Comparison of ENCODE assay signal across 19 cellular contexts in genomic region chr2:158213743-158214142, GRCh38.
"Had no signal": no experiment of that assay in that cellular context is flagged by ENCODE, and none has a peak within 500 bp of the region (broad histone marks: within the 10 kb centered on the region; RNA-seq: fewer than 3 reads in every experiment).

No MANE protein-coding gene starts in this region.

- H3K27me3 ChIP-seq: body of pancreas, hepatocyte, transverse colon had no signal

- H3K36me3 ChIP-seq: left ventricle myocardium inferior, transverse colon had no signal

- H3K9me3 ChIP-seq: body of pancreas, left ventricle myocardium inferior, transverse colon had no signal

- H3K27me3 Mint-ChIP-seq: activated B cell treated with CpG ODN at 0.5 μM for 24 hours; activated naive CD8-positive, alpha-beta T cell treated with anti-CD3 and anti-CD28 coated beads for 36 hours; progenitor cell of endocrine pancreas had no signal

- H3K4me1 ChIP-seq: body of pancreas, left ventricle myocardium inferior, transverse colon had no signal

- H3K4me3 Mint-ChIP-seq: activated B cell treated with CpG ODN at 0.5 μM for 24 hours; activated CD8-positive, alpha-beta T cell treated with anti-CD3 and anti-CD28 coated beads for 36 hours; activated naive CD8-positive, alpha-beta T cell treated with anti-CD3 and anti-CD28 coated beads for 36 hours; naive thymus-derived CD8-positive, alpha-beta T cell; T-helper 1 cell treated with Interleukin-12 subunit alpha and Interleukin-12 subunit beta and Interleukin-4 antibody, amounts not matched to agents 30 μg/mL and 1 μg/mL, for 36 hours had no signal

- H3K27ac Mint-ChIP-seq: activated B cell treated with CpG ODN at 0.5 μM for 24 hours; activated CD8-positive, alpha-beta T cell treated with anti-CD3 and anti-CD28 coated beads for 36 hours; activated naive CD8-positive, alpha-beta T cell treated with anti-CD3 and anti-CD28 coated beads for 36 hours; naive thymus-derived CD8-positive, alpha-beta T cell; progenitor cell of endocrine pancreas; T-helper 1 cell treated with Interleukin-12 subunit alpha and Interleukin-12 subunit beta and Interleukin-4 antibody, amounts not matched to agents 30 μg/mL and 1 μg/mL, for 36 hours had no signal

- DNase-seq: activated B cell treated with CpG ODN at 0.5 μM for 24 hours; activated CD4-positive, alpha-beta T cell treated with anti-CD3 and anti-CD28 coated beads for 48 hours; activated CD8-positive, alpha-beta memory T cell treated with anti-CD3 and anti-CD28 coated beads, Interleukin-2, amount 50 U/mL, for 4 hours; activated CD8-positive, alpha-beta T cell treated with anti-CD3 and anti-CD28 coated beads for 36 hours; activated gamma-delta T cell; activated naive CD8-positive, alpha-beta T cell treated with anti-CD3 and anti-CD28 coated beads for 36 hours; activated T-cell treated with anti-CD3 and anti-CD28 coated beads, Interleukin-2, amount 50 U/mL, for 48 hours; amygdala; caudate nucleus; left ventricle myocardium inferior; naive thymus-derived CD8-positive, alpha-beta T cell; occipital lobe; right cardiac atrium; stimulated activated naive CD8-positive, alpha-beta T cell treated with anti-CD3 and anti-CD28 coated beads, Interleukin-15, Interleukin-2, amounts not matched to agents 100 U/mL and 50 U/mL, for 24 hours; transverse colon had no signal

- H3K27ac ChIP-seq: body of pancreas, hepatocyte, left ventricle myocardium inferior, transverse colon had no signal

- H3K4me3 ChIP-seq: body of pancreas, hepatocyte, left ventricle myocardium inferior, transverse colon had no signal

- H3K36me3 Mint-ChIP-seq: activated naive CD8-positive, alpha-beta T cell treated with anti-CD3 and anti-CD28 coated beads for 36 hours; naive thymus-derived CD8-positive, alpha-beta T cell had no signal

- ATAC-seq: body of pancreas; naive thymus-derived CD8-positive, alpha-beta T cell; stimulated activated naive CD8-positive, alpha-beta T cell treated with anti-CD3 and anti-CD28 coated beads, Interleukin-15, Interleukin-2, amounts not matched to agents 100 U/mL and 50 U/mL, for 24 hours had no signal

- H3K9me3 Mint-ChIP-seq: activated B cell treated with CpG ODN at 0.5 μM for 24 hours; activated CD8-positive, alpha-beta T cell treated with anti-CD3 and anti-CD28 coated beads for 36 hours; activated naive CD8-positive, alpha-beta T cell treated with anti-CD3 and anti-CD28 coated beads for 36 hours; T-helper 1 cell treated with Interleukin-12 subunit alpha and Interleukin-12 subunit beta and Interleukin-4 antibody, amounts not matched to agents 30 μg/mL and 1 μg/mL, for 36 hours had no signal
